In genomic region chr3:98073486-98073885, GRCh38 we compare ENCODE assay signal across 31 cellular contexts. TPM values are rescaled to one million over a fixed set of nuclear protein-coding genes. Genes with fewer than 3 reads are reported as not detected.
"Had no signal": no experiment of that assay in that cellular context is flagged by ENCODE, and none has a peak within 500 bp of the region (broad histone marks: within the 10 kb centered on the region; RNA-seq: fewer than 3 reads in every experiment).

No MANE protein-coding gene starts in this region.

- H3K9me3 ChIP-seq: stomach, suprapubic skin, testis, thoracic aorta, thyroid gland, tibial artery, tibial nerve, transverse colon, upper lobe of left lung, upper lobe of right lung, uterus, vagina had no signal

- H3K27ac ChIP-seq: stomach, suprapubic skin, testis, thoracic aorta, thyroid gland, tibial artery, tibial nerve, transverse colon, upper lobe of left lung, upper lobe of right lung, uterus, vagina had no signal

- ATAC-seq: stimulated activated effector memory CD8-positive, alpha-beta T cell treated with anti-CD3 and anti-CD28 coated beads, Interleukin-12 subunit alpha, Interleukin-12 subunit beta, amount 100 ng/mL, for 72 hours; stimulated activated memory B cell treated with anti-CD40 and anti-IgM and Interleukin-4, amounts not matched to agents 10 μg/mL and 1 μg/mL and 100 μg/mL, for 72 hours; stimulated activated naive B cell treated with anti-CD40 and anti-IgM and Interleukin-4, amounts not matched to agents 10 μg/mL and 1 μg/mL and 100 μg/mL, for 72 hours; stimulated activated naive CD8-positive, alpha-beta T cell treated with anti-CD3 and anti-CD28 coated beads, Interleukin-15, amount 100 ng/mL, for 72 hours; stimulated activated naive CD8-positive, alpha-beta T cell treated with anti-CD3 and anti-CD28 coated beads, Interleukin-15, Interleukin-2, amounts not matched to agents 100 U/mL and 50 U/mL, for 24 hours; upper lobe of right lung had no signal

- H3K4me1 ChIP-seq: stomach, suprapubic skin, testis, thyroid gland, tibial artery, transverse colon, upper lobe of left lung, upper lobe of right lung, uterus, vagina had no signal

- DNase-seq: stimulated activated CD4-positive, alpha-beta T cell treated with anti-CD3 and anti-CD28 coated beads, Interleukin-2, amount 100 ng/mL, for 48 hours; stimulated activated CD4-positive, alpha-beta T cell treated with anti-CD3 and anti-CD28 coated beads, Interleukin-4, amount 100 ng/mL, for 1 hour; stimulated activated CD4-positive, alpha-beta T cell treated with anti-CD3 and anti-CD28 coated beads, Interleukin-4, amount 100 ng/mL, for 24 hours; stimulated activated CD4-positive, alpha-beta T cell treated with anti-CD3 and anti-CD28 coated beads, Interleukin-4, amount 100 ng/mL, for 4 hours; stimulated activated CD8-positive, alpha-beta memory T cell treated with anti-CD3 and anti-CD28 coated beads, Interleukin-4, amount 100 ng/mL, for 48 hours; stimulated activated naive B cell treated with anti-CD40 and anti-IgM and Interleukin-4, amounts not matched to agents 10 μg/mL and 1 μg/mL and 100 μg/mL, for 72 hours; stimulated activated naive CD4-positive, alpha-beta T cell; stimulated activated naive CD4-positive, alpha-beta T cell treated with Interleukin-2 at 50 U/mL for 16 hours; stimulated activated naive CD8-positive, alpha-beta T cell treated with anti-CD3 and anti-CD28 coated beads, Interleukin-15, amount 100 ng/mL, for 72 hours; stimulated activated naive CD8-positive, alpha-beta T cell treated with anti-CD3 and anti-CD28 coated beads, Interleukin-15, Interleukin-2, amounts not matched to agents 100 U/mL and 50 U/mL, for 24 hours; stomach; substantia nigra; testis; thyroid gland; tibial artery; transverse colon; trophoblast cell; upper lobe of left lung; upper lobe of right lung; uterus had no signal

- H3K36me3 ChIP-seq: stomach, suprapubic skin, thoracic aorta, thyroid gland, tibial artery, tibial nerve, transverse colon, upper lobe of left lung, upper lobe of right lung, uterus, vagina had no signal

- H3K27me3 ChIP-seq: stomach, suprapubic skin, testis, thyroid gland, tibial artery, tibial nerve, transverse colon, upper lobe of left lung, upper lobe of right lung, uterus, vagina had no signal

- H3K4me3 ChIP-seq: stomach, suprapubic skin, testis, thoracic aorta, thyroid gland, tibial artery, tibial nerve, transverse colon, upper lobe of left lung, upper lobe of right lung, uterus, vagina had no signal

RNA-seq across cellular contexts. Expression of gene OR5AC2, which starts 13.5 kb away (rescaled TPM):
- total RNA-seq: stomach, subcutaneous adipose tissue, suprapubic skin, temporal lobe, testis, thoracic aorta, thyroid gland, tibial nerve, transverse colon, upper lobe of left lung, upper lobe of right lung, ureter, urinary bladder, uterus, vagina had no signal
- polyA plus RNA-seq: stomach, thymus, urinary bladder had no signal

RNA-seq across cellular contexts. Expression of gene GABRR3, which starts 38.4 kb away (rescaled TPM):
- total RNA-seq: stomach, subcutaneous adipose tissue, suprapubic skin, thoracic aorta, tibial nerve, transverse colon, upper lobe of left lung, upper lobe of right lung, uterus, vagina had no signal
- polyA plus RNA-seq: stomach had no signal

RNA-seq across cellular contexts. Expression of gene OR5H1, which starts 57.0 kb away (rescaled TPM):
- total RNA-seq: stomach, subcutaneous adipose tissue, suprapubic skin, temporal lobe, thoracic aorta, thyroid gland, tibial nerve, transverse colon, upper lobe of left lung, upper lobe of right lung, urinary bladder, uterus, vagina had no signal
- polyA plus RNA-seq: stomach, thymus, urinary bladder had no signal
